Comparison of ENCODE assay signal across 16 cellular contexts in the genomic region with DNA sequence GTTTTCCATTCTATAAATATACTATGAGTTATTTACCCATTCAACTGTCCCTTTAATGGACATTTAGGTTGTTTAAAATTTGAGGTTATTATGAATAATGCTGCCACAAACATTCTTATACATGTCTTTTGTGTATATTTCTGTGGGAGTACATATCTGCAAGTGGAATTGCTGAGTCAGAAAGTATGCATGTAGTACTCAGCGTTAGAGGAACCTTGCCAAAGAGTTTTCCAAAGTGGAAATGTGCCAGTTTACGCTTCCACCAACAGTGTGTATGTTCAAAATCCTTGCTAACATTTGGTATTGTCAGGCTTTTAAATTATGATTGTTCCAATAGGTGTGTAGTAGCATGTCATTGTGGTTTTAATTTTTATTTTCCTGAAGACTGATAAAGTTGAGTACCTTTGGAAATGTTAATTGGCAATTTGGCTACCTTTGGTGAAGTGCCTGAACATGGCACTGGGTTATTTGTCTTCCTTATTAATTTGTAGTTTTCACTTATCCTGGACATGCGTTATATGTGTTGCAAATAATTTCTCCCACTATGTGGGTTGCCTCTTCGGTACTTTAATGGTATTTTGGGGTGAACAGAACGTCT.
DNase-seq lines count a peak whose midpoint lies in the region; FAIRE-seq and TF ChIP-seq lines count a peak whose summit lies in the region.
"Had no signal": no experiment of that assay in that cellular context is flagged by ENCODE, and none has a peak within 500 bp of the region (broad histone marks: within the 10 kb centered on the region; RNA-seq: fewer than 3 reads in every experiment).

No MANE protein-coding gene starts in this region.

- H3K36me3 ChIP-seq in hepatocyte (replicated peaks; ENCODE audit: insufficient read depth, low read depth) = no peaks in the 10 kb centered on the region
- H3K36me3 ChIP-seq: ovary had no signal

- 79% methylated on average over 5 of the region's 5 CpGs for WGBS in hepatocyte (ENCODE audit: low lambda C conversion rate, missing lambda C conversion rate)

- in situ Hi-C loops in astrocyte of the spinal cord (cut with HindIII; ENCODE audit: low sequenced_read_pairs) = no loop called here

- no peaks in the 10 kb centered on the region for H3K9me3 ChIP-seq in hepatocyte (ENCODE audit: low read depth)
- H3K9me3 ChIP-seq: ovary had no signal

- TF ChIP-seq CTCF in astrocyte of the spinal cord (IDR thresholded peaks at IDR 0.05; ENCODE audit: low read depth, low read length) (no peak), hepatocyte (IDR thresholded peaks at IDR 0.05; ENCODE audit: poor library complexity) (no peak), GM10266 (IDR thresholded peaks at IDR 0.05; ENCODE audit: control insufficient read depth, insufficient read depth, low read depth, missing control alignments) (no peak)

- H4K20me1 ChIP-seq in hepatocyte (ENCODE audit: insufficient read depth, poor library complexity, severe bottlenecking) = no peaks in the 10 kb centered on the region

- no peaks in the 10 kb centered on the region for H3K9me2 ChIP-seq in hepatocyte (replicated peaks; ENCODE audit: insufficient read depth)

- FAIRE-seq in GM12891 (lab: Jason Lieb, UNC) = no peak

- H3K4me3 ChIP-seq in astrocyte of the spinal cord (ENCODE audit: low read depth, low read length) = no peak overlapping the region
- no peak overlapping the region for H3K4me3 ChIP-seq in hepatocyte
- H3K4me3 ChIP-seq: ovary had no signal

- H3K79me2 ChIP-seq in hepatocyte = no peaks in the 10 kb centered on the region

- H3K27ac ChIP-seq in hepatocyte = no peak overlapping the region
- H3K27ac ChIP-seq: ovary had no signal

- H2AFZ ChIP-seq in hepatocyte = no peak overlapping the region

- no peaks in the 10 kb centered on the region for H3K27me3 ChIP-seq in hepatocyte
- H3K27me3 ChIP-seq: ovary had no signal

- TF ChIP-seq POLR2A in GM12891 (IDR thresholded peaks at IDR 0.05; ENCODE audit: low read depth, low read length) = no peak

- DNase-seq in AG08395 (ENCODE audit: low spot score) (peak; percentile 45), HT1080 (ENCODE audit: low read depth) (peak; percentile 60), astrocyte of the spinal cord (ENCODE audit: low read depth, low spot score) (peak; percentile 86), hepatocyte (ENCODE audit: low spot score) (peak; percentile 39), HPDE6-E6E7 (ENCODE audit: extremely low spot score) (no peak), GM10266 (ENCODE audit: extremely low spot score) (no peak), GM12891 (ENCODE audit: insufficient read length, low spot score) (no peak)
- DNase-seq in activated T-cell treated with anti-CD3 and anti-CD28 coated beads, Interleukin-2, amount 50 U/mL, for 48 hours = no peak
- DNase-seq: CD4-positive, CD25-positive, alpha-beta regulatory T cell; cortex of kidney; glutamatergic neuron; NCI-H1436; NCI-H82; ovary; stimulated activated CD4-positive, alpha-beta T cell treated with anti-CD3 and anti-CD28 coated beads, Interleukin-4, amount 100 ng/mL, for 1 hour; stimulated activated naive CD4-positive, alpha-beta T cell treated with Interleukin-2 at 50 U/mL for 16 hours had no signal

- H3K4me1 ChIP-seq in hepatocyte (ENCODE audit: insufficient read depth) = no peaks in the 10 kb centered on the region

- no peak overlapping the region for H3K4me2 ChIP-seq in hepatocyte

TF ChIP-seq in GM12891, 5 proteins besides CTCF, POLR2A, EP300 and RAD21:
- no peak for TF ChIP-seq SPI1 (IDR thresholded peaks at IDR 0.05; ENCODE audit: low read depth, low read length)
- TF ChIP-seq POU2F2 (IDR thresholded peaks at IDR 0.05; ENCODE audit: low read depth, low read length) = no peak
- TF ChIP-seq TAF1 (IDR thresholded peaks at IDR 0.05; ENCODE audit: low read depth, low read length) = no peak
- no peak for TF ChIP-seq PAX5 (IDR thresholded peaks at IDR 0.05; ENCODE audit: insufficient read depth, low read length, severe bottlenecking)
- TF ChIP-seq POLR2AphosphoS5 (IDR thresholded peaks at IDR 0.05; ENCODE audit: low read depth, low read length) = no peak

Comparison
In these comparisons a context has a peak if more than half of its experiments do, and no peak if none do; other contexts are left out.
1. DNase-seq: peak in AG08395 (single experiment), HT1080 (single experiment), astrocyte of the spinal cord (single experiment) and hepatocyte (single experiment); none in HPDE6-E6E7 (single experiment), GM10266 (single experiment), GM12891 (single experiment) and activated T-cell treated with anti-CD3 and anti-CD28 coated beads, Interleukin-2, amount 50 U/mL, for 48 hours (0 of 2).